In genomic region chr1:1013105-1013921, GRCh38 we compare ENCODE assay signal across 2 cellular contexts.
TF ChIP-seq lines count a peak whose summit lies in the region.

Gene ISG15, plus strand, starts transcription at chr1:1013497. Its CDS starts 77 bp downstream, at chr1:1013574.

TF ChIP-seq in HEK293, 187 proteins besides CTCF, POLR2A, EP300 and RAD21 (continued from another document and continues in another):
- TF ChIP-seq PRDM2 (tag by site-specific recombination; IDR thresholded peaks at IDR 0.05; ENCODE audit: borderline replicate concordance) (no peak), ZBTB20 (tag by site-specific recombination; IDR thresholded peaks at IDR 0.05) (no peak), ZNF521 (tag by site-specific recombination; IDR thresholded peaks at IDR 0.05) (no peak), ZNF571 (tag by site-specific recombination; IDR thresholded peaks at IDR 0.05) (no peak), FEZF1 (tag by site-specific recombination; IDR thresholded peaks at IDR 0.05) (no peak), ZNF335 (tag by site-specific recombination; conservative IDR thresholded peaks at IDR 0.05) (no peak), ZNF391 (tag by site-specific recombination; IDR thresholded peaks at IDR 0.05; ENCODE audit: borderline replicate concordance, low read depth) (no peak; the same call in 1 of the 2 replicates), ZNF549 (tag by site-specific recombination; IDR thresholded peaks at IDR 0.05) (no peak), ZBTB11 (tag by site-specific recombination; conservative IDR thresholded peaks at IDR 0.05; ENCODE audit: low read depth) (no peak), ZNF701 (tag by site-specific recombination; IDR thresholded peaks at IDR 0.05) (no peak), ZNF660 (tag by site-specific recombination; IDR thresholded peaks at IDR 0.05) (0 out of 2 replicates have a peak, but pooled peaks have one; percentile 40), ZSCAN16 (tag by site-specific recombination; IDR thresholded peaks at IDR 0.05) (no peak), OVOL3 (tag by site-specific recombination; IDR thresholded peaks at IDR 0.05) (no peak), SCRT2 (tag by site-specific recombination; IDR thresholded peaks at IDR 0.05) (peak; percentile 93), REPIN1 (tag by site-specific recombination; IDR thresholded peaks at IDR 0.05; ENCODE audit: low read depth) (no peak), ZNF202 (tag by site-specific recombination; IDR thresholded peaks at IDR 0.05; ENCODE audit: borderline replicate concordance) (no peak), GLI4 (tag by site-specific recombination; IDR thresholded peaks at IDR 0.05) (no peak), ZNF426 (tag by site-specific recombination; IDR thresholded peaks at IDR 0.05) (no peak), ZNF624 (tag by site-specific recombination; IDR thresholded peaks at IDR 0.05) (no peak), ZNF2 (tag by site-specific recombination; IDR thresholded peaks at IDR 0.05) (no peak), ZNF501 (tag by site-specific recombination; IDR thresholded peaks at IDR 0.05) (no peak)
- TF ChIP-seq, protein P1, sequence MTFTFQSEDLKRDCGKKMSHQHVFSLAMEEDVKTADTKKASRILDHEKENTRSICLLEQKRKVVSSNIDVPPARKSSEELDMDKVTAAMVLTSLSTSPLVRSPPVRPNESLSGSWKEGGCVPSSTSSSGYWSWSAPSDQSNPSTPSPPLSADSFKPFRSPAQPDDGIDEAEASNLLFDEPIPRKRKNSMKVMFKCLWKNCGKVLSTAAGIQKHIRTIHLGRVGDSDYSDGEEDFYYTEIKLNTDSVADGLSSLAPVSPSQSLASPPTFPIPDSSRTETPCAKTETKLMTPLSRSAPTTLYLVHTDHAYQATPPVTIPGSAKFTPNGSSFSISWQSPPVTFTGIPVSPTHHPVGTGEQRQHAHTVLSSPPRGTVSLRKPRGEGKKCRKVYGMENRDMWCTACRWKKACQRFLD (tag by site-specific recombination; IDR thresholded peaks at IDR 0.05), result no peak

TF ChIP-seq in K562, 482 proteins besides CTCF, POLR2A, EP300 and RAD21 (continued from another document and continues in another):
- TF ChIP-seq JUND (IDR thresholded peaks at IDR 0.05; ENCODE audit: borderline replicate concordance, low read depth, low read length), result peak; percentile 51; the same call in 1 of the 2 replicates
- no peak; the same call in 2 of the 3 replicates for TF ChIP-seq JUND (tag; IDR thresholded peaks at IDR 0.05; ENCODE audit: borderline replicate concordance, low read depth, low read length)
- peak in 1 of 2 experiments; percentile 59; a peak in 1 of 3 replicates for TF ChIP-seq CBX3 (IDR thresholded peaks at IDR 0.05; ENCODE audit: borderline replicate concordance in 1 of 2, low read length in 2 of 2)
- TF ChIP-seq BRCA1 (IDR thresholded peaks at IDR 0.05), result no peak
- no peak for TF ChIP-seq BRCA1 (CRISPR knock-in tag; IDR thresholded peaks at IDR 0.05)
- no peak for TF ChIP-seq SMAD4 (CRISPR knock-in tag; conservative IDR thresholded peaks at IDR 0.05)
- TF ChIP-seq ZNF224 (CRISPR knock-in tag; IDR thresholded peaks at IDR 0.05), result 0 out of 2 replicates have a peak, but pooled peaks have one; percentile 62
- peak; percentile 91 to 94; a peak in 2 of 4 replicates for TF ChIP-seq SIN3A (IDR thresholded peaks at IDR 0.05; ENCODE audit: borderline replicate concordance in 2 of 2, control insufficient read depth in 1 of 2, low read depth in 2 of 2, low read length in 2 of 2)
- peak; percentile 19; the same call in 1 of the 2 replicates for TF ChIP-seq STAG1 (CRISPR knock-in tag; IDR thresholded peaks at IDR 0.05; ENCODE audit: borderline replicate concordance)
- TF ChIP-seq ZKSCAN1 (IDR thresholded peaks at IDR 0.05; ENCODE audit: low read depth, low read length), result no peak
- TF ChIP-seq EP400 (IDR thresholded peaks at IDR 0.05), result peak; percentile 74
- peak; percentile 78; the same call in 1 of the 2 replicates for TF ChIP-seq PHF8 (IDR thresholded peaks at IDR 0.05; ENCODE audit: borderline replicate concordance, low read length)
- peak; percentile 23; the same call in 1 of the 2 replicates for TF ChIP-seq RAD51 (IDR thresholded peaks at IDR 0.05; ENCODE audit: borderline replicate concordance, low read depth)
- TF ChIP-seq ZBTB40 (IDR thresholded peaks at IDR 0.05), result peak; percentile 84
- no peak for TF ChIP-seq ZBTB40 (CRISPR knock-in tag; IDR thresholded peaks at IDR 0.05)
- no peak for TF ChIP-seq ILK (tag; IDR thresholded peaks at IDR 0.05; ENCODE audit: borderline replicate concordance, low read depth)
- TF ChIP-seq, protein P2, sequence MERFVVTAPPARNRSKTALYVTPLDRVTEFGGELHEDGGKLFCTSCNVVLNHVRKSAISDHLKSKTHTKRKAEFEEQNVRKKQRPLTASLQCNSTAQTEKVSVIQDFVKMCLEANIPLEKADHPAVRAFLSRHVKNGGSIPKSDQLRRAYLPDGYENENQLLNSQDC (CRISPR knock-in tag; IDR thresholded peaks at IDR 0.05), result no peak
- no peak for TF ChIP-seq ZNF551 (CRISPR knock-in tag; IDR thresholded peaks at IDR 0.05)
- TF ChIP-seq NCOR1 (IDR thresholded peaks at IDR 0.05), result peak; percentile 55
- no peak for TF ChIP-seq RFX7 (CRISPR knock-in tag; IDR thresholded peaks at IDR 0.05)
- TF ChIP-seq SUPT5H (IDR thresholded peaks at IDR 0.05), result peak; percentile 68
- TF ChIP-seq TBP (optimal IDR thresholded peaks at IDR 0.05; ENCODE audit: low read depth, low read length), result peak; percentile 62
- no peak for TF ChIP-seq ZFP1 (CRISPR knock-in tag; IDR thresholded peaks at IDR 0.05)
- TF ChIP-seq HCFC1 (IDR thresholded peaks at IDR 0.05; ENCODE audit: low read depth, low read length), result peak; percentile 62
- TF ChIP-seq MEIS2 (IDR thresholded peaks at IDR 0.05; ENCODE audit: partially characterized antibody), result peak; percentile 97
- TF ChIP-seq MAFF (IDR thresholded peaks at IDR 0.05; ENCODE audit: low read length), result no peak
- peak; percentile 62 for TF ChIP-seq CREB1 (IDR thresholded peaks at IDR 0.05)
- peak; percentile 82 for TF ChIP-seq CREB1 (CRISPR knock-in tag; IDR thresholded peaks at IDR 0.05)
- TF ChIP-seq ZNF24 (IDR thresholded peaks at IDR 0.05), result 0 out of 2 replicates have a peak, but pooled peaks have one; percentile 32
- no peak for TF ChIP-seq PPARD (CRISPR knock-in tag; IDR thresholded peaks at IDR 0.05)
- peak; percentile 59 for TF ChIP-seq TAL1 (IDR thresholded peaks at IDR 0.05)
- no peak for TF ChIP-seq TSHZ1 (CRISPR knock-in tag; IDR thresholded peaks at IDR 0.05)
- no peak for TF ChIP-seq SMAD3 (CRISPR knock-in tag; conservative IDR thresholded peaks at IDR 0.05)
- TF ChIP-seq CHD1 (IDR thresholded peaks at IDR 0.05; ENCODE audit: low read length), result peak; percentile 15
- 0 out of 2 replicates have a peak, but pooled peaks have one; percentile 30 for TF ChIP-seq ZNF77 (CRISPR knock-in tag; IDR thresholded peaks at IDR 0.05)
- 0 out of 2 replicates have a peak, but pooled peaks have one; percentile 79 for TF ChIP-seq FOXP1 (CRISPR knock-in tag; IDR thresholded peaks at IDR 0.05)
- no peak for TF ChIP-seq PURB (CRISPR knock-in tag; IDR thresholded peaks at IDR 0.05; ENCODE audit: low read depth)
- TF ChIP-seq, protein P3, sequence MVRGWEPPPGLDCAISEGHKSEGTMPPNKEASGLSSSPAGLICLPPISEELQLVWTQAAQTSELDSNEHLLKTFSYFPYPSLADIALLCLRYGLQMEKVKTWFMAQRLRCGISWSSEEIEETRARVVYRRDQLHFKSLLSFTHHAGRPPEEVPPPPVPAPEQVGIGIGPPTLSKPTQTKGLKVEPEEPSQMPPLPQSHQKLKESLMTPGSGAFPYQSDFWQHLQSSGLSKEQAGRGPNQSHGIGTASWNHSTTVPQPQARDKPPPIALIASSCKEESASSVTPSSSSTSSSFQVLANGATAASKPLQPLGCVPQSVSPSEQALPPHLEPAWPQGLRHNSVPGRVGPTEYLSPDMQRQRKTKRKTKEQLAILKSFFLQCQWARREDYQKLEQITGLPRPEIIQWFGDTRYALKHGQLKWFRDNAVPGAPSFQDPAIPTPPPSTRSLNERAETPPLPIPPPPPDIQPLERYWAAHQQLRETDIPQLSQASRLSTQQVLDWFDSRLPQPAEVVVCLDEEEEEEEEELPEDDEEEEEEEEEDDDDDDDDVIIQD (CRISPR knock-in tag; IDR thresholded peaks at IDR 0.05), result no peak
- TF ChIP-seq ESRRB (CRISPR knock-in tag; IDR thresholded peaks at IDR 0.05; ENCODE audit: borderline replicate concordance), result 0 out of 2 replicates have a peak, but pooled peaks have one; percentile 40
- TF ChIP-seq, protein P4, sequence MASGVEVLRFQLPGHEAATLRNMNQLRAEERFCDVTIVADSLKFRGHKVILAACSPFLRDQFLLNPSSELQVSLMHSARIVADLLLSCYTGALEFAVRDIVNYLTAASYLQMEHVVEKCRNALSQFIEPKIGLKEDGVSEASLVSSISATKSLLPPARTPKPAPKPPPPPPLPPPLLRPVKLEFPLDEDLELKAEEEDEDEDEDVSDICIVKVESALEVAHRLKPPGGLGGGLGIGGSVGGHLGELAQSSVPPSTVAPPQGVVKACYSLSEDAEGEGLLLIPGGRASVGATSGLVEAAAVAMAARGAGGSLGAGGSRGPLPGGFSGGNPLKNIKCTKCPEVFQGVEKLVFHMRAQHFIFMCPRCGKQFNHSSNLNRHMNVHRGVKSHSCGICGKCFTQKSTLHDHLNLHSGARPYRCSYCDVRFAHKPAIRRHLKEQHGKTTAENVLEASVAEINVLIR (CRISPR knock-in tag; IDR thresholded peaks at IDR 0.05), result 0 out of 2 replicates have a peak, but pooled peaks have one; percentile 58
- peak; percentile 72 for TF ChIP-seq KDM5B (IDR thresholded peaks at IDR 0.05; ENCODE audit: insufficient replicate concordance, low read depth, low read length)
